Comparison of ENCODE assay signal across 21 cellular contexts in genomic region chr19:48982280-48982679, GRCh38. TPM values are rescaled to one million over a fixed set of nuclear protein-coding genes. Genes with fewer than 3 reads are reported as not detected.
DNase-seq lines count a peak whose midpoint lies in the region; ATAC-seq, FAIRE-seq and TF ChIP-seq lines count a peak whose summit lies in the region.
"Had no signal": no experiment of that assay in that cellular context is flagged by ENCODE, and none has a peak within 500 bp of the region (broad histone marks: within the 10 kb centered on the region; RNA-seq: fewer than 3 reads in every experiment).

No MANE protein-coding gene starts in this region.

- intact Hi-C loops in GM12878 (cut with micrococcal nuclease; ENCODE audit: unreplicated experiment): no loop called here

- POLR2A ChIA-PET in GM12878 (lab: Charles Lee): interaction anchor here (7.1 kb wide), 1 partner anchor 11 kb away, joined by 41 read pairs; the partner anchor contains the start of genes GYS1 and RUVBL2

- BruUV-seq in GM12878 (replicated peaks; lab: Mats Ljungman, UMichigan): no TSS peak

- DNase-seq in ELR (ENCODE audit: low read depth) (peak; percentile 32), GM23248 (peak; percentile 21), GM12878 (ENCODE audit: low read depth, low spot score) (no peak), osteoblast (ENCODE audit: insufficient read length, low spot score, missing footprints) (peak; percentile 49), SW480 (ENCODE audit: low spot score) (no peak), chondrocyte (ENCODE audit: low spot score) (no peak), NCI-H1092 (lab: John Stamatoyannopoulos, UW) (no peak)
- DNase-seq: Caco-2, DMS79 treated with DMSO at 0.1 percent for 48 hours, GDM1, H7, MV-4-11, NCI-H1417 treated with DMSO at 0.1 percent for 48 hours, NCI-H1930, NCI-H2171 treated with DMSO at 0.1 percent for 48 hours, T-cell had no signal

- no peak for TF ChIP-seq EP300 in GM12878 (IDR thresholded peaks at IDR 0.05; ENCODE audit: borderline replicate concordance in 1 of 2, control insufficient read depth in 1 of 2, low read depth in 2 of 2, low read length in 2 of 2)

- TF ChIP-seq POLR2A in GM12878 (IDR thresholded peaks at IDR 0.05; ENCODE audit: low read depth, low read length): no peak

- H2AFZ ChIP-seq in GM23248 (no peak overlapping the region), GM12878 (ENCODE audit: control insufficient read depth, low read depth, low read length) (no peak overlapping the region), osteoblast (ENCODE audit: low read length) (no peak overlapping the region)

- ATAC-seq in GM12878: no peak
- ATAC-seq: T-cell had no signal

- H3K9me2 ChIP-seq in GM23248 (ENCODE audit: insufficient read depth): no peaks in the 10 kb centered on the region

- no peak overlapping the region for H3K4me3 ChIP-seq in GM23248
- H3K4me3 ChIP-seq in GM12878: no peak overlapping the region
- no peak overlapping the region for H3K4me3 ChIP-seq in osteoblast (ENCODE audit: insufficient read depth, low read length)
- H3K4me3 ChIP-seq: SK-N-MC had no signal

- no peak overlapping the region for H3K27ac Mint-ChIP-seq in chondrocyte (ENCODE audit: unreplicated experiment)
- H3K27ac Mint-ChIP-seq: T-cell had no signal

- no peaks in the 10 kb centered on the region for H4K20me1 ChIP-seq in GM23248 (ENCODE audit: insufficient read depth)
- no peaks in the 10 kb centered on the region for H4K20me1 ChIP-seq in GM12878 (ENCODE audit: control insufficient read depth, insufficient read depth)
- H4K20me1 ChIP-seq in osteoblast (ENCODE audit: insufficient read depth, low read length): peaks cover 3% of the 10 kb centered on the region

- H3K27me3 ChIP-seq in GM23248 (replicated peaks; ENCODE audit: insufficient read depth): no peaks in the 10 kb centered on the region
- no peaks in the 10 kb centered on the region for H3K27me3 ChIP-seq in GM12878 (replicated peaks in 1 of 2; ENCODE audit: control insufficient read depth in 2 of 2, insufficient read depth in 2 of 2, low read length in 1 of 2)
- no peaks in the 10 kb centered on the region for H3K27me3 ChIP-seq in osteoblast (ENCODE audit: insufficient read depth, low read length)

- TF ChIP-seq RAD21 in GM12878 (IDR thresholded peaks at IDR 0.05; ENCODE audit: insufficient read depth, low read depth, low read length): no peak

- no peak for TF ChIP-seq CTCF in GM12878 (IDR thresholded peaks at IDR 0.05 in 2 of 3, conservative IDR thresholded peaks at IDR 0.05 in 1 of 3; ENCODE audit: control insufficient read depth in 2 of 3, extremely low read depth in 1 of 3, insufficient read depth in 1 of 3, low read depth in 3 of 3, low read length in 3 of 3)
- TF ChIP-seq CTCF in osteoblast (IDR thresholded peaks at IDR 0.05; ENCODE audit: extremely low read depth, low read depth, low read length): no peak
- no peak for TF ChIP-seq CTCF in chondrocyte (IDR thresholded peaks at IDR 0.05)

- peaks cover 20% of the 10 kb centered on the region for H3K36me3 Mint-ChIP-seq in chondrocyte (ENCODE audit: low read depth)

- no peak overlapping the region for H3K4me2 ChIP-seq in GM23248 (ENCODE audit: unreplicated experiment)
- H3K4me2 ChIP-seq in GM12878 (ENCODE audit: control insufficient read depth, insufficient read depth): no peak overlapping the region
- H3K4me2 ChIP-seq in osteoblast (ENCODE audit: insufficient read depth, low read length): no peak overlapping the region

- H3K9ac ChIP-seq in GM23248 (no peak overlapping the region), GM12878 (ENCODE audit: control insufficient read depth, insufficient read depth, low read length) (no peak overlapping the region)

- H3F3A ChIP-seq in GM23248 (ENCODE audit: insufficient read depth): peaks cover 26% of the 10 kb centered on the region

- no peak for FAIRE-seq in GM12878 (lab: Jason Lieb, UNC)
- FAIRE-seq: GM12892, HTR-8/SVneo had no signal

- H3K27ac ChIP-seq in GM23248: no peak overlapping the region
- no peak overlapping the region for H3K27ac ChIP-seq in GM12878 (ENCODE audit: control insufficient read depth, insufficient read depth)
- no peak overlapping the region for H3K27ac ChIP-seq in osteoblast (ENCODE audit: low read depth, low read length)
- H3K27ac ChIP-seq: HL-60, SK-N-MC had no signal

- H3K9me3 Mint-ChIP-seq in chondrocyte (ENCODE audit: low read depth): no peaks in the 10 kb centered on the region
- H3K9me3 Mint-ChIP-seq: T-cell had no signal

- CTCF ChIA-PET in GM12878 (lab: Yijun Ruan, JAX): interaction anchor here (1.6 to 3.1 kb wide), 2 partner anchors 11 to 194 kb away, joined by 3 to 26 read pairs; partner anchors contain the start of genes GYS1 and RUVBL2

- H3K79me2 ChIP-seq in GM23248 (ENCODE audit: insufficient read depth) (peaks cover 6% of the 10 kb centered on the region; the same call in 1 of the 2 replicates), GM12878 (ENCODE audit: control insufficient read depth, insufficient read depth, low read length) (no peaks in the 10 kb centered on the region), osteoblast (ENCODE audit: insufficient read depth, low read length) (no peaks in the 10 kb centered on the region)

- in situ Hi-C loops in GM23248 (cut with MboI) (no loop called here), GM12878 (cut with MboI) (no loop called here)

- H3K36me3 ChIP-seq in GM23248 (ENCODE audit: low read depth) (peaks cover 63% of the 10 kb centered on the region), GM12878 (ENCODE audit: control insufficient read depth in 2 of 2, insufficient read depth in 2 of 2, low read length in 1 of 2) (peaks cover 4 to 29% of the 10 kb centered on the region in 2 experiments), osteoblast (ENCODE audit: insufficient read depth, low read length) (peaks cover 32% of the 10 kb centered on the region)

- no peak overlapping the region for H3K4me3 Mint-ChIP-seq in chondrocyte (ENCODE audit: unreplicated experiment)
- H3K4me3 Mint-ChIP-seq: T-cell had no signal

- WGBS in GM23248 (ENCODE audit: low coverage in 1 of 2, low lambda C conversion rate in 2 of 2, missing lambda C conversion rate in 2 of 2), 2 experiments: 88 to 90% methylated on average over 9 of the region's 9 CpGs
- 89% methylated on average over 9 of the region's 9 CpGs for WGBS in GM12878 (ENCODE audit: insufficient coverage, insufficient replicate concordance, low lambda C conversion rate, missing lambda C conversion rate)

- H3K27me3 Mint-ChIP-seq in chondrocyte (ENCODE audit: low read depth): no peaks in the 10 kb centered on the region
- H3K27me3 Mint-ChIP-seq: T-cell had no signal

- SMC1A ChIA-PET in GM12878 (lab: Charles Lee; ENCODE audit: uncharacterized antibody, unreplicated experiment): no interaction called here

- peaks cover 7% of the 10 kb centered on the region; the same call in 1 of the 2 replicates for H3K4me1 ChIP-seq in GM23248 (ENCODE audit: insufficient read depth)
- H3K4me1 ChIP-seq in GM12878 (ENCODE audit: control insufficient read depth, insufficient read depth, low read length): peaks cover 4% of the 10 kb centered on the region
- peaks cover 2% of the 10 kb centered on the region for H3K4me1 ChIP-seq in osteoblast (ENCODE audit: insufficient read depth, low read length)
- H3K4me1 ChIP-seq: Caco-2 had no signal

- peaks cover 21% of the 10 kb centered on the region for H3K4me1 Mint-ChIP-seq in chondrocyte (ENCODE audit: low read depth)

- H3K9me3 ChIP-seq in GM23248 (ENCODE audit: low read depth) (no peaks in the 10 kb centered on the region), GM12878 (replicated peaks; ENCODE audit: control insufficient read depth, insufficient read depth, low read length) (no peaks in the 10 kb centered on the region), osteoblast (ENCODE audit: low read depth, low read length) (no peaks in the 10 kb centered on the region)
- H3K9me3 ChIP-seq: Caco-2 had no signal

- RAD21 ChIA-PET in GM12878 (lab: Charles Lee; ENCODE audit: unreplicated experiment): no interaction called here

RNA-seq across cellular contexts. Expression of gene GYS1, which starts 10.8 kb away (rescaled TPM):
- 78.4 and 80.1 TPM in 2 replicates for total RNA-seq in GM23248 (2014; rRNA removed; shearing (Covaris generic))
- 85.6 and 92.6 TPM in 2 replicates for polyA plus RNA-seq in GM23248 (2016; fragmentation: Nextera tagmentation; extraction: Ambion mirVana)
- 77.6 and 83.1 TPM in 2 replicates for total RNA-seq in GM12878 (2013; cell fraction: nucleolus; rRNA removed)
- total RNA-seq in GM12878 (2014; rRNA removed): 35.4 and 39.5 TPM in 2 replicates
- 20.2 and 21.5 TPM in 2 replicates for total RNA-seq in GM12878 (2014; rRNA removed; fragmentation: Illumina TruSeq; extraction: Trizol)
- 37.3 and 40.2 TPM in 2 replicates for total RNA-seq in GM12878 (2021)
- polyA plus RNA-seq in GM12878 (2011; ENCODE audit: low read depth): 30.6 TPM
- polyA plus RNA-seq in GM12878 (2011; rRNA removed): 36.0 and 62.0 TPM in 2 replicates
- polyA plus RNA-seq in GM12878 (2011; cell fraction: cytosol; rRNA removed): 72.2 and 76.1 TPM in 2 replicates
- 87.8 and 91.9 TPM in 2 replicates for polyA plus RNA-seq in GM12878 (2011; cell fraction: nucleus; rRNA removed)
- polyA plus RNA-seq in GM12878 (2012): 49.4 and 54.4 TPM in 2 replicates
- 40.6 and 44.3 TPM in 2 replicates for polyA plus RNA-seq in GM12878 (2014; fragmentation: Illumina TruSeq; extraction: Trizol)
- 1 to 10 TPM; 3.7 to 5.8 TPM for polyA plus RNA-seq in GM12878 (2014; fragmentation: Nextera tagmentation; extraction: Ambion mirVana)
- polyA plus RNA-seq in GM12878 (2014; rRNA removed): 42.2 and 45.5 TPM in 2 replicates
- polyA plus RNA-seq in GM12878 (2016; fragmentation: Nextera tagmentation; extraction: Ambion mirVana): 10 to 100 TPM; 37.3 to 40.6 TPM
- 56.8 and 118 TPM in 2 replicates for polyA minus RNA-seq in GM12878 (2011; rRNA and poly(A)+ RNA removed)
- polyA minus RNA-seq in GM12878 (2011; cell fraction: cytosol; rRNA and poly(A)+ RNA removed): 23.9 and 29.7 TPM in 2 replicates
- 38.2 and 52.7 TPM in 2 replicates for polyA minus RNA-seq in GM12878 (2011; cell fraction: nucleus; rRNA and poly(A)+ RNA removed)
- total RNA-seq in osteoblast: 25.6 and 44.5 TPM in 2 replicates
- total RNA-seq in chondrocyte: 43.4 to 51.1 TPM (median 49.1 TPM) in 3 replicates

RNA-seq across cellular contexts. Expression of gene RUVBL2, which starts 11.4 kb away (rescaled TPM):
- total RNA-seq in GM23248 (2014; rRNA removed; shearing (Covaris generic)): 177 TPM in 2 replicates
- polyA plus RNA-seq in GM23248 (2016; fragmentation: Nextera tagmentation; extraction: Ambion mirVana): 129 and 130 TPM in 2 replicates
- total RNA-seq in GM12878 (2013; cell fraction: nucleolus; rRNA removed): 60.9 and 67.9 TPM in 2 replicates
- 195 and 202 TPM in 2 replicates for total RNA-seq in GM12878 (2014; rRNA removed)
- 80.3 and 97.0 TPM in 2 replicates for total RNA-seq in GM12878 (2014; rRNA removed; fragmentation: Illumina TruSeq; extraction: Trizol)
- 134 and 142 TPM in 2 replicates for total RNA-seq in GM12878 (2021)
- 38.4 TPM for polyA plus RNA-seq in GM12878 (2011; ENCODE audit: low read depth)
- 58.7 and 117 TPM in 2 replicates for polyA plus RNA-seq in GM12878 (2011; rRNA removed)
- 182 and 281 TPM in 2 replicates for polyA plus RNA-seq in GM12878 (2011; cell fraction: cytosol; rRNA removed)
- 206 and 275 TPM in 2 replicates for polyA plus RNA-seq in GM12878 (2011; cell fraction: nucleus; rRNA removed)
- 88.4 and 111 TPM in 2 replicates for polyA plus RNA-seq in GM12878 (2012)
- polyA plus RNA-seq in GM12878 (2014; fragmentation: Illumina TruSeq; extraction: Trizol): 11.8 and 53.8 TPM in 2 replicates
- 10 to 100 TPM; 33.8 to 70.6 TPM for polyA plus RNA-seq in GM12878 (2014; fragmentation: Nextera tagmentation; extraction: Ambion mirVana)
- polyA plus RNA-seq in GM12878 (2014; rRNA removed): 142 and 166 TPM in 2 replicates
- 100 to 1,000 TPM; 214 to 224 TPM for polyA plus RNA-seq in GM12878 (2016; fragmentation: Nextera tagmentation; extraction: Ambion mirVana)
- 125 and 207 TPM in 2 replicates for polyA minus RNA-seq in GM12878 (2011; rRNA and poly(A)+ RNA removed)
- polyA minus RNA-seq in GM12878 (2011; cell fraction: cytosol; rRNA and poly(A)+ RNA removed): 59.3 and 70.5 TPM in 2 replicates
- 47.3 and 83.5 TPM in 2 replicates for polyA minus RNA-seq in GM12878 (2011; cell fraction: nucleus; rRNA and poly(A)+ RNA removed)
- 113 and 122 TPM in 2 replicates for total RNA-seq in osteoblast
- 45.3 to 72.5 TPM (median 47.7 TPM) in 3 replicates for total RNA-seq in chondrocyte

RNA-seq across cellular contexts. Expression of gene FTL, which starts 17.2 kb away (rescaled TPM):
- 2,276 and 2,848 TPM in 2 replicates for total RNA-seq in GM23248 (2014; rRNA removed; shearing (Covaris generic))
- polyA plus RNA-seq in GM23248 (2016; fragmentation: Nextera tagmentation; extraction: Ambion mirVana) (8,171 and 8,242 TPM in 2 replicates), GM12878 (2011; rRNA removed) (148 and 364 TPM in 2 replicates), GM12878 (2014; fragmentation: Illumina TruSeq; extraction: Trizol) (1,187 and 1,762 TPM in 2 replicates), GM12878 (2014; fragmentation: Nextera tagmentation; extraction: Ambion mirVana) (1,000 to 10,000 TPM; 5,502 to 8,913 TPM), GM12878 (2014; rRNA removed) (1,363 and 1,437 TPM in 2 replicates), GM12878 (2016; fragmentation: Nextera tagmentation; extraction: Ambion mirVana) (1,000 to 10,000 TPM; 4,849 to 4,896 TPM)
- 86.0 and 88.4 TPM in 2 replicates for total RNA-seq in GM12878 (2013; cell fraction: nucleolus; rRNA removed)
- total RNA-seq in GM12878 (2014; rRNA removed) (1,329 and 1,429 TPM in 2 replicates), GM12878 (2014; rRNA removed; fragmentation: Illumina TruSeq; extraction: Trizol) (1,207 and 1,334 TPM in 2 replicates), GM12878 (2021) (994 and 1,017 TPM in 2 replicates), osteoblast (3,966 and 4,197 TPM in 2 replicates), chondrocyte (1,722 to 4,533 TPM (median 1,892 TPM) in 3 replicates)
- 1,181 TPM for polyA plus RNA-seq in GM12878 (2011; ENCODE audit: low read depth)
- polyA plus RNA-seq in GM12878 (2011; cell fraction: cytosol; rRNA removed): 1,075 and 1,106 TPM in 2 replicates
- polyA plus RNA-seq in GM12878 (2011; cell fraction: nucleus; rRNA removed): 345 and 359 TPM in 2 replicates
- 1,628 and 2,313 TPM in 2 replicates for polyA plus RNA-seq in GM12878 (2012)
- 168 and 426 TPM in 2 replicates for polyA minus RNA-seq in GM12878 (2011; rRNA and poly(A)+ RNA removed)
- 172 and 175 TPM in 2 replicates for polyA minus RNA-seq in GM12878 (2011; cell fraction: cytosol; rRNA and poly(A)+ RNA removed)
- polyA minus RNA-seq in GM12878 (2011; cell fraction: nucleus; rRNA and poly(A)+ RNA removed): 67.8 and 78.5 TPM in 2 replicates

RNA-seq across cellular contexts. Expression of gene BAX, which starts 27.6 kb away (rescaled TPM):
- total RNA-seq in GM23248 (2014; rRNA removed; shearing (Covaris generic)): 106 and 119 TPM in 2 replicates
- polyA plus RNA-seq in GM23248 (2016; fragmentation: Nextera tagmentation; extraction: Ambion mirVana) (92.7 and 97.3 TPM in 2 replicates), GM12878 (2011; rRNA removed) (104 and 163 TPM in 2 replicates), GM12878 (2014; fragmentation: Illumina TruSeq; extraction: Trizol) (61.4 and 122 TPM in 2 replicates), GM12878 (2014; fragmentation: Nextera tagmentation; extraction: Ambion mirVana) (10 to 100 TPM in 1 of 2 experiments, 1 to 10 TPM in 1; 7.2 to 15.3 TPM), GM12878 (2014; rRNA removed) (205 and 237 TPM in 2 replicates), GM12878 (2016; fragmentation: Nextera tagmentation; extraction: Ambion mirVana) (100 to 1,000 TPM; 152 to 164 TPM)
- total RNA-seq in GM12878 (2013; cell fraction: nucleolus; rRNA removed): 45.7 and 48.8 TPM in 2 replicates
- total RNA-seq in GM12878 (2014; rRNA removed) (114 and 119 TPM in 2 replicates), GM12878 (2014; rRNA removed; fragmentation: Illumina TruSeq; extraction: Trizol) (73.1 and 73.4 TPM in 2 replicates), GM12878 (2021) (221 and 223 TPM in 2 replicates), osteoblast (78.4 and 78.9 TPM in 2 replicates), chondrocyte (161 to 167 TPM (median 165 TPM) in 3 replicates)
- 270 TPM for polyA plus RNA-seq in GM12878 (2011; ENCODE audit: low read depth)
- 226 and 231 TPM in 2 replicates for polyA plus RNA-seq in GM12878 (2011; cell fraction: cytosol; rRNA removed)
- 190 and 218 TPM in 2 replicates for polyA plus RNA-seq in GM12878 (2011; cell fraction: nucleus; rRNA removed)
- polyA plus RNA-seq in GM12878 (2012): 155 and 219 TPM in 2 replicates
- polyA minus RNA-seq in GM12878 (2011; rRNA and poly(A)+ RNA removed): 47.0 and 93.4 TPM in 2 replicates
- 68.7 and 69.7 TPM in 2 replicates for polyA minus RNA-seq in GM12878 (2011; cell fraction: cytosol; rRNA and poly(A)+ RNA removed)
- 66.3 and 104 TPM in 2 replicates for polyA minus RNA-seq in GM12878 (2011; cell fraction: nucleus; rRNA and poly(A)+ RNA removed)

RNA-seq across cellular contexts. Expression of gene LHB, which starts 34.6 kb away (rescaled TPM):
- not detected in 2 replicates for total RNA-seq in GM23248 (2014; rRNA removed; shearing (Covaris generic))
- polyA plus RNA-seq in GM23248 (2016; fragmentation: Nextera tagmentation; extraction: Ambion mirVana) (0.54 and 0.85 TPM in 2 replicates), GM12878 (2011; rRNA removed) (not detected in 2 replicates), GM12878 (2014; fragmentation: Illumina TruSeq; extraction: Trizol) (not detected in 2 replicates), GM12878 (2014; fragmentation: Nextera tagmentation; extraction: Ambion mirVana) (under 1 TPM in 1 of 2 experiments, not detected in 1; 0.20 TPM), GM12878 (2014; rRNA removed) (0.28 TPM in 1 of 2 replicates, not detected in the other), GM12878 (2016; fragmentation: Nextera tagmentation; extraction: Ambion mirVana) (under 1 TPM; 0.60 to 0.72 TPM)
- total RNA-seq in GM12878 (2013; cell fraction: nucleolus; rRNA removed): not detected in 2 replicates
- total RNA-seq in GM12878 (2014; rRNA removed) (0.34 TPM in 1 of 2 replicates, not detected in the other), GM12878 (2014; rRNA removed; fragmentation: Illumina TruSeq; extraction: Trizol) (not detected in 2 replicates), GM12878 (2021) (0.46 TPM in 1 of 2 replicates, not detected in the other), osteoblast (not detected in 2 replicates), chondrocyte (not detected in 3 replicates)
- 1.7 TPM for polyA plus RNA-seq in GM12878 (2011; ENCODE audit: low read depth)
- polyA plus RNA-seq in GM12878 (2011; cell fraction: cytosol; rRNA removed): not detected in 2 replicates
- 0.97 and 1.1 TPM in 2 replicates for polyA plus RNA-seq in GM12878 (2011; cell fraction: nucleus; rRNA removed)
- 0.54 and 0.60 TPM in 2 replicates for polyA plus RNA-seq in GM12878 (2012)
- not detected in 2 replicates for polyA minus RNA-seq in GM12878 (2011; rRNA and poly(A)+ RNA removed)
- not detected in 2 replicates for polyA minus RNA-seq in GM12878 (2011; cell fraction: cytosol; rRNA and poly(A)+ RNA removed)
- polyA minus RNA-seq in GM12878 (2011; cell fraction: nucleus; rRNA and poly(A)+ RNA removed): not detected in 2 replicates
- total RNA-seq: H7, NCI-H460 had no signal

Comparison
In these comparisons a context has a peak if more than half of its experiments do, and no peak if none do; other contexts are left out.
1. DNase-seq: peak in ELR (single experiment), GM23248 (single experiment) and osteoblast (single experiment); none in GM12878 (single experiment), SW480 (single experiment), chondrocyte (single experiment) and NCI-H1092 (single experiment).